ENCODE assay signal across 25 cellular contexts in genomic region chr10:127252818-127253217, GRCh38. TPM values are rescaled to one million over a fixed set of nuclear protein-coding genes. Genes with fewer than 3 reads are reported as not detected.
A peak's percentile ranks its signal among the peaks of the same experiment; 100 is the strongest.
DNase-seq lines count a peak whose midpoint lies in the region; ATAC-seq and TF ChIP-seq lines count a peak whose summit lies in the region.
"Had no signal": no experiment of that assay in that cellular context is flagged by ENCODE, and none has a peak within 500 bp of the region (broad histone marks: within the 10 kb centered on the region; RNA-seq: fewer than 3 reads in every experiment).

No MANE protein-coding gene starts in this region.

- H3K4me1 ChIP-seq in BLaER1 treated with 17β-estradiol and CSF1 and Interleukin-3, amounts not matched to agents 10 nM and 100 nM: peaks cover 14 to 38% (median 25%) of the 10 kb centered on the region in 10 experiments
- no peaks in the 10 kb centered on the region for H3K4me1 ChIP-seq in trophoblast cell (ENCODE audit: control insufficient read depth in 1 of 2, insufficient read depth in 2 of 2, low read length in 2 of 2)
- H3K4me1 ChIP-seq: A549, BE2C, Caco-2 had no signal

- no peak overlapping the region for H2AK5ac ChIP-seq in trophoblast cell (ENCODE audit: low read length)

- H2BK12ac ChIP-seq in trophoblast cell (ENCODE audit: low read length): no peak overlapping the region

- H3K14ac ChIP-seq in trophoblast cell (ENCODE audit: low read length): no peak overlapping the region

- no peak overlapping the region for H4K8ac ChIP-seq in trophoblast cell (ENCODE audit: low read depth, low read length)

- H3K27ac Mint-ChIP-seq in immature natural killer cell (peak overlapping the region; percentile 70 to 95 (median 84)), Calu3 (ENCODE audit: unreplicated experiment) (no peak overlapping the region)
- H3K27ac Mint-ChIP-seq in natural killer cell treated with Interleukin-12 subunit alpha and Interleukin-12 subunit beta and Interleukin-15 and Interleukin-18, amount 100 ng/mL, for 72 hours: peak overlapping the region; percentile 58 to 70
- H3K27ac Mint-ChIP-seq: CD4-positive, CD25-positive, alpha-beta regulatory T cell; CD8-positive, alpha-beta T cell; GM23338; H9 had no signal

- H3K4me3 ChIP-seq in BLaER1 treated with 17β-estradiol and CSF1 and Interleukin-3, amounts not matched to agents 10 nM and 100 nM: no peak overlapping the region
- no peak overlapping the region for H3K4me3 ChIP-seq in trophoblast cell (ENCODE audit: low read depth, low read length)
- H3K4me3 ChIP-seq: A549, GM23338 had no signal

- no peaks in the 10 kb centered on the region for H4K20me1 ChIP-seq in BLaER1 treated with 17β-estradiol and CSF1 and Interleukin-3, amounts not matched to agents 10 nM and 100 nM

- H3K23ac ChIP-seq in trophoblast cell (ENCODE audit: low read length): no peak overlapping the region

- DNase-seq in immature natural killer cell (peak; percentile 17 to 20 (median 18)), trophoblast cell (no peak), NK-92 (lab: John Stamatoyannopoulos, UW; ENCODE audit: unreplicated experiment) (no peak), NCI-H345 (lab: John Stamatoyannopoulos, UW) (no peak), Calu3 (no peak)
- no peak for DNase-seq in natural killer cell treated with Interleukin-12 subunit alpha and Interleukin-12 subunit beta and Interleukin-15 and Interleukin-18, amount 100 ng/mL, for 72 hours (ENCODE audit: low spot score)
- DNase-seq: 8988T; ACHN; AML-193; BE2C; Caco-2; CD4-positive, CD25-positive, alpha-beta regulatory T cell; CD8-positive, alpha-beta T cell; DMS53; DMS79 treated with DMSO at 0.1 percent for 48 hours; GF-D8; H9 had no signal

- H3K9me3 ChIP-seq in BLaER1 treated with 17β-estradiol and CSF1 and Interleukin-3, amounts not matched to agents 10 nM and 100 nM (replicated peaks in 1 of 11): peaks cover 0 to 9% (median 5%) of the 10 kb centered on the region in 11 experiments; a peak in 6 of 22 replicates
- peaks cover 1% of the 10 kb centered on the region for H3K9me3 ChIP-seq in trophoblast cell (ENCODE audit: insufficient read depth, low read depth, low read length)
- H3K9me3 ChIP-seq: A549, BE2C, Caco-2 had no signal

- H3K27me3 ChIP-seq in BLaER1 treated with 17β-estradiol and CSF1 and Interleukin-3, amounts not matched to agents 10 nM and 100 nM: no peaks in the 10 kb centered on the region
- H3K27me3 ChIP-seq in trophoblast cell (ENCODE audit: insufficient read depth, low read length): no peaks in the 10 kb centered on the region
- H3K27me3 ChIP-seq: BE2C had no signal

- H3K9me3 Mint-ChIP-seq in immature natural killer cell (peaks cover 0 to 9% (median 5%) of the 10 kb centered on the region in 6 donors), Calu3 (ENCODE audit: low read depth, unreplicated experiment) (no peaks in the 10 kb centered on the region)
- H3K9me3 Mint-ChIP-seq in natural killer cell treated with Interleukin-12 subunit alpha and Interleukin-12 subunit beta and Interleukin-15 and Interleukin-18, amount 100 ng/mL, for 72 hours: peaks cover 3% of the 10 kb centered on the region
- H3K9me3 Mint-ChIP-seq: CD8-positive, alpha-beta T cell had no signal

- H3K36me3 ChIP-seq in BLaER1 treated with 17β-estradiol and CSF1 and Interleukin-3, amounts not matched to agents 10 nM and 100 nM: no peaks in the 10 kb centered on the region
- peaks cover 8 to 17% of the 10 kb centered on the region in 2 experiments for H3K36me3 ChIP-seq in trophoblast cell (ENCODE audit: control insufficient read depth in 1 of 2, insufficient read depth in 2 of 2, low read length in 2 of 2)
- H3K36me3 ChIP-seq: BE2C had no signal

- H2AFZ ChIP-seq in trophoblast cell (ENCODE audit: insufficient read depth, low read length, poor library complexity): no peak overlapping the region
- H2AFZ ChIP-seq: GM23338 had no signal

- H3K4me1 Mint-ChIP-seq in immature natural killer cell: peaks cover 52 to 63% of the 10 kb centered on the region in 2 donors
- peaks cover 29 to 30% of the 10 kb centered on the region in 2 donors for H3K4me1 Mint-ChIP-seq in natural killer cell treated with Interleukin-12 subunit alpha and Interleukin-12 subunit beta and Interleukin-15 and Interleukin-18, amount 100 ng/mL, for 72 hours (ENCODE audit: low read depth in 2 of 2)
- H3K4me1 Mint-ChIP-seq in Calu3 (ENCODE audit: low read depth, unreplicated experiment): no peaks in the 10 kb centered on the region

- H4K91ac ChIP-seq in trophoblast cell (ENCODE audit: low read depth, low read length): no peak overlapping the region

- BruUV-seq in Calu3 (replicated peaks; lab: Mats Ljungman, UMichigan): no TSS peak

- peaks cover 0 to 3% (median 0%) of the 10 kb centered on the region in 3 donors for H3K36me3 Mint-ChIP-seq in immature natural killer cell
- peaks cover 12% of the 10 kb centered on the region for H3K36me3 Mint-ChIP-seq in natural killer cell treated with Interleukin-12 subunit alpha and Interleukin-12 subunit beta and Interleukin-15 and Interleukin-18, amount 100 ng/mL, for 72 hours
- H3K36me3 Mint-ChIP-seq in Calu3 (ENCODE audit: insufficient read depth, unreplicated experiment): no peaks in the 10 kb centered on the region
- H3K36me3 Mint-ChIP-seq: CD4-positive, CD25-positive, alpha-beta regulatory T cell; CD8-positive, alpha-beta T cell had no signal

- no peak overlapping the region for H3K4ac ChIP-seq in trophoblast cell (ENCODE audit: low read depth, low read length)

- no peak overlapping the region for H2BK120ac ChIP-seq in trophoblast cell (ENCODE audit: insufficient read depth, low read length, poor library complexity)

- no peaks in the 10 kb centered on the region for H3K79me1 ChIP-seq in trophoblast cell (ENCODE audit: low read length)

- H3K18ac ChIP-seq in trophoblast cell (ENCODE audit: low read length): no peak overlapping the region

- H3K4me3 Mint-ChIP-seq in immature natural killer cell: peak overlapping the region; percentile 69 to 76 (median 76)
- H3K4me3 Mint-ChIP-seq in natural killer cell treated with Interleukin-12 subunit alpha and Interleukin-12 subunit beta and Interleukin-15 and Interleukin-18, amount 100 ng/mL, for 72 hours: peak overlapping the region; percentile 77
- no peak overlapping the region for H3K4me3 Mint-ChIP-seq in Calu3 (ENCODE audit: low read depth, unreplicated experiment)
- H3K4me3 Mint-ChIP-seq: CD4-positive, CD25-positive, alpha-beta regulatory T cell; CD8-positive, alpha-beta T cell; GM23338; H9 had no signal

- no peak for TF ChIP-seq CTCF in Calu3 (IDR thresholded peaks at IDR 0.05; ENCODE audit: unreplicated experiment)

- no peak overlapping the region for H2BK5ac ChIP-seq in trophoblast cell (ENCODE audit: low read depth, low read length, poor library complexity)

- intact Hi-C loops in Calu3 (cut with micrococcal nuclease; ENCODE audit: unreplicated experiment): no loop called here

- peak overlapping the region in 6 of 11 experiments; percentile 36 to 73 (median 66); a peak in 9 of 22 replicates for H3K27ac ChIP-seq in BLaER1 treated with 17β-estradiol and CSF1 and Interleukin-3, amounts not matched to agents 10 nM and 100 nM
- no peak overlapping the region for H3K27ac ChIP-seq in trophoblast cell (ENCODE audit: low read depth, low read length)
- H3K27ac ChIP-seq: A549, C4-2B had no signal

- peaks cover 16 to 22% (median 17%) of the 10 kb centered on the region in 3 donors for H3K27me3 Mint-ChIP-seq in immature natural killer cell (ENCODE audit: low read depth in 3 of 3)
- H3K27me3 Mint-ChIP-seq in natural killer cell treated with Interleukin-12 subunit alpha and Interleukin-12 subunit beta and Interleukin-15 and Interleukin-18, amount 100 ng/mL, for 72 hours: no peaks in the 10 kb centered on the region
- H3K27me3 Mint-ChIP-seq in Calu3 (ENCODE audit: unreplicated experiment): no peaks in the 10 kb centered on the region
- H3K27me3 Mint-ChIP-seq: CD4-positive, CD25-positive, alpha-beta regulatory T cell had no signal

- ATAC-seq in natural killer cell treated with Interleukin-12 subunit alpha and Interleukin-12 subunit beta and Interleukin-15 and Interleukin-18, amount 100 ng/mL, for 72 hours: peak; percentile 59 to 65
- ATAC-seq: A549; CD8-positive, alpha-beta T cell; GM23338; HCT116 had no signal

- CTCF ChIA-PET in Calu3 (lab: Charles Lee): no interaction called here

- WGBS in trophoblast cell (ENCODE audit: extremely low coverage, insufficient coverage, insufficient read length): no CpG with 5 or more reads among the region's 6 CpGs

- H4K12ac ChIP-seq in trophoblast cell (ENCODE audit: low read depth, low read length): no peak overlapping the region

- peak overlapping the region in 8 of 11 experiments; percentile 54 to 76 (median 70); a peak in 15 of 22 replicates for H3K4me2 ChIP-seq in BLaER1 treated with 17β-estradiol and CSF1 and Interleukin-3, amounts not matched to agents 10 nM and 100 nM
- H3K4me2 ChIP-seq in trophoblast cell (ENCODE audit: low read length): no peak overlapping the region
- H3K4me2 ChIP-seq: A549, GM23338 had no signal

- peak overlapping the region in 1 of 11 experiments; percentile 33; a peak in 1 of 22 replicates for H3K9ac ChIP-seq in BLaER1 treated with 17β-estradiol and CSF1 and Interleukin-3, amounts not matched to agents 10 nM and 100 nM
- H3K9ac ChIP-seq in trophoblast cell (ENCODE audit: low read length): no peak overlapping the region

- no peaks in the 10 kb centered on the region for H3K79me2 ChIP-seq in trophoblast cell (ENCODE audit: control insufficient read depth, insufficient read depth, low read length, poor library complexity)

RNA-seq across cellular contexts. Expression of gene INSYN2A, which starts 56.4 kb away (rescaled TPM):
- polyA plus RNA-seq in immature natural killer cell: not detected
- total RNA-seq in natural killer cell treated with Interleukin-12 subunit alpha and Interleukin-12 subunit beta and Interleukin-15 and Interleukin-18, amount 100 ng/mL, for 72 hours: not detected
- 0.03 and 0.04 TPM in 2 replicates for polyA plus RNA-seq in trophoblast cell (2013)
- not detected in 2 replicates for total RNA-seq in Calu3 (2022)
- total RNA-seq: Caco-2; CD4-positive, CD25-positive, alpha-beta regulatory T cell; CD8-positive, alpha-beta T cell; Daoy; G401; H4 had no signal
- polyA plus RNA-seq: CD4-positive, CD25-positive, alpha-beta regulatory T cell had no signal

Comparison
In these comparisons a context has a peak if more than half of its experiments do, and no peak if none do; other contexts are left out.
1. DNase-seq: peak in immature natural killer cell (3 of 3); none in natural killer cell treated with Interleukin-12 subunit alpha and Interleukin-12 subunit beta and Interleukin-15 and Interleukin-18, amount 100 ng/mL, for 72 hours (single experiment), trophoblast cell (0 of 2), NK-92 (single experiment), NCI-H345 (single experiment) and Calu3 (single experiment).